In genomic region chrX:136336623-136337022, GRCh38 we compare ENCODE assay signal across 11 cellular contexts. TPM values are rescaled to one million over a fixed set of nuclear protein-coding genes. Genes with fewer than 3 reads are reported as not detected.
DNase-seq lines count a peak whose midpoint lies in the region; ATAC-seq and TF ChIP-seq lines count a peak whose summit lies in the region.
"Had no signal": no experiment of that assay in that cellular context is flagged by ENCODE, and none has a peak within 500 bp of the region (broad histone marks: within the 10 kb centered on the region; RNA-seq: fewer than 3 reads in every experiment).

No MANE protein-coding gene starts in this region.

- H3K27me3 ChIP-seq in BJ (ENCODE audit: control insufficient read depth, insufficient read depth, low read length) (no peaks in the 10 kb centered on the region), kidney epithelial cell (ENCODE audit: control insufficient read depth, insufficient read depth, low read length) (no peaks in the 10 kb centered on the region)

- in situ Hi-C loops in astrocyte of the cerebellum (cut with HindIII; ENCODE audit: low sequenced_read_pairs) = no loop called here

- DNase-seq in BJ (ENCODE audit: low read depth) (no peak), HEK293T (ENCODE audit: extremely low spot score) (peak; percentile 12), astrocyte of the cerebellum (ENCODE audit: low read depth) (no peak), kidney epithelial cell (ENCODE audit: low read depth) (no peak), NCI-H146 treated with DMSO at 0.1 percent for 48 hours (lab: John Stamatoyannopoulos, UW; ENCODE audit: unreplicated experiment) (no peak), NCI-H446 (lab: John Stamatoyannopoulos, UW) (no peak)
- no peak for DNase-seq in NK-92 treated with Interleukin-12 subunit alpha and Interleukin-12 subunit beta, amount 100 ng/mL, for 24 hours (lab: John Stamatoyannopoulos, UW)
- DNase-seq: NCI-H1417 treated with DMSO at 0.1 percent for 48 hours; stimulated activated CD4-positive, alpha-beta T cell treated with anti-CD3 and anti-CD28 coated beads, Interleukin-12 subunit alpha, Interleukin-12 subunit beta, amount 100 ng/mL, for 4 hours had no signal

- CTCF ChIA-PET in BJ (lab: Yijun Ruan, JAX) (interaction anchor here (1.4 kb wide), 1 partner anchor 8 kb away, joined by 4 read pairs; no protein-coding TSS in a partner anchor), HEK293T (lab: Yijun Ruan, JAX) (interaction anchor here (0.6 to 0.9 kb wide), 2 partner anchors 11 to 14 kb away, joined by 3 to 4 read pairs; no protein-coding TSS in a partner anchor)

- no peaks in the 10 kb centered on the region for H3K36me3 ChIP-seq in BJ (ENCODE audit: control insufficient read depth, insufficient read depth, low read length)
- no peaks in the 10 kb centered on the region for H3K36me3 ChIP-seq in kidney epithelial cell (ENCODE audit: control insufficient read depth, insufficient read depth, low read length)

- H3K4me3 ChIP-seq in BJ (ENCODE audit: low read depth, low read length) (no peak overlapping the region), astrocyte of the cerebellum (ENCODE audit: low read depth, low read length) (no peak overlapping the region), kidney epithelial cell (ENCODE audit: low read depth, low read length) (no peak overlapping the region)

- ATAC-seq in HG03432 (IDR thresholded peaks at IDR 0.05; ENCODE audit: unreplicated experiment) = no peak
- ATAC-seq: naive thymus-derived CD4-positive, alpha-beta T cell had no signal

- POLR2A ChIA-PET in BJ (lab: Charles Lee) (no interaction called here), HEK293T (lab: Yijun Ruan, JAX) (no interaction called here)

- TF ChIP-seq CTCF in BJ (IDR thresholded peaks at IDR 0.05; ENCODE audit: insufficient read depth, low read depth, low read length) (peak; percentile 22; the same call in 1 of the 2 replicates), astrocyte of the cerebellum (IDR thresholded peaks at IDR 0.05; ENCODE audit: low read depth, low read length, missing control alignments) (peak; percentile 9), kidney epithelial cell (IDR thresholded peaks at IDR 0.05; ENCODE audit: insufficient read depth, low read length, poor library complexity, severe bottlenecking) (peak; percentile 31)

TF ChIP-seq in HEK293T, 16 proteins besides CTCF, POLR2A, EP300 and RAD21:
- TF ChIP-seq HDGF (IDR thresholded peaks at IDR 0.05; ENCODE audit: borderline replicate concordance) = no peak
- no peak for TF ChIP-seq FOXM1 (IDR thresholded peaks at IDR 0.05; ENCODE audit: borderline replicate concordance)
- TF ChIP-seq ARNT (IDR thresholded peaks at IDR 0.05) = no peak
- no peak for TF ChIP-seq L3MBTL2 (conservative IDR thresholded peaks at IDR 0.05)
- no peak for TF ChIP-seq ZNF384 (IDR thresholded peaks at IDR 0.05)
- TF ChIP-seq, protein P1, sequence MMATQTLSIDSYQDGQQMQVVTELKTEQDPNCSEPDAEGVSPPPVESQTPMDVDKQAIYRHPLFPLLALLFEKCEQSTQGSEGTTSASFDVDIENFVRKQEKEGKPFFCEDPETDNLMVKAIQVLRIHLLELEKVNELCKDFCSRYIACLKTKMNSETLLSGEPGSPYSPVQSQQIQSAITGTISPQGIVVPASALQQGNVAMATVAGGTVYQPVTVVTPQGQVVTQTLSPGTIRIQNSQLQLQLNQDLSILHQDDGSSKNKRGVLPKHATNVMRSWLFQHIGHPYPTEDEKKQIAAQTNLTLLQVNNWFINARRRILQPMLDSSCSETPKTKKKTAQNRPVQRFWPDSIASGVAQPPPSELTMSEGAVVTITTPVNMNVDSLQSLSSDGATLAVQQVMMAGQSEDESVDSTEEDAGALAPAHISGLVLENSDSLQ (IDR thresholded peaks at IDR 0.05) = no peak

RNA-seq across cellular contexts. Expression of gene ADGRG4, which starts 35.9 kb away (rescaled TPM):
- polyA plus RNA-seq in BJ (2011; rRNA removed) = 0.01 TPM in 2 replicates
- polyA minus RNA-seq in BJ (2011; rRNA and poly(A)+ RNA removed) = under 0.01 TPM in 1 of 2 replicates, not detected in the other
- not detected in 2 replicates for total RNA-seq in kidney epithelial cell
- total RNA-seq: naive thymus-derived CD4-positive, alpha-beta T cell had no signal
- polyA plus RNA-seq: naive thymus-derived CD4-positive, alpha-beta T cell had no signal
